ENCODE assay signal across 1 cellular context in the genomic region with DNA sequence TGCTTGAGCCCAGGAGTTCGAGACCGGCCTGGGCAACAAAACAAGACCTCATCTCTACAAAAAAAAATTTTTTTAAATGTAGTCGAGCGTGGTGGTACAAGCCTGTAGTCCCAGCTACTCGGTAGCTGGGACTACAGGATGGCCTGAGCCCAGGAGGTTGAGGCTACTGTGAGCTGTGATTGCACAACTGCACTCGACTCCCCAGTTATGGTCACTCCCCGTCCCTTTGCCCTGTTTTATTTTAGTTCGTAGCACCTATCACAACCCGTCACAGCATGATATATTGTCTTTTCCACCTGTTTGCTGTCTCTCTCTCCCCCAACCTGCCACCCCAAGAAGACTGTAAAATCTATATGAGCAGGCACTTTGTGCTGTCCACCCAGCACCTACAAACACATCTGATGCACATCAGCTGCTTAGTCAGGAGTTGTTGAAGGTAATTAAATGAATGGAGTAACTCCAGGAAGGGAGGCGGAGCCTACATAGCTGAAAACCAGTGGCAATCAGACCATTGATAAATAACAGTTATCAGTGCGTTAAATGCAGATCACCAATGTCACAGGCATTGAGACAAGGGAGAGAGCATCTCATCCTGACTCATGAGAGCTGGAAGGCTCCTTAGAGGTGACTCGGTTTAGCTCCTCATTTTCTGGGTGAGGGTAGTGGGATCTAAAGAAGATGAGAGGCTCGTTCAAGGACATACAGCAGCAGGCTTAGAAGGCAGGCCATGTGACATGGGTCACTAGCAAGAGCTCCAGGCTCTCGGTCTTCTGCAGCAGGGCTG.
TF ChIP-seq lines count a peak whose summit lies in the region.

No MANE protein-coding gene starts in this region.

TF ChIP-seq in K562, 482 proteins besides CTCF, POLR2A, EP300 and RAD21:
- no peak for TF ChIP-seq RREB1 (CRISPR knock-in tag; IDR thresholded peaks at IDR 0.05)
- TF ChIP-seq BRD4 (IDR thresholded peaks at IDR 0.05), result no peak
- peak; percentile 56 for TF ChIP-seq CEBPB (tag; IDR thresholded peaks at IDR 0.05)
